Comparison of ENCODE assay signal across 17 cellular contexts in the genomic region with DNA sequence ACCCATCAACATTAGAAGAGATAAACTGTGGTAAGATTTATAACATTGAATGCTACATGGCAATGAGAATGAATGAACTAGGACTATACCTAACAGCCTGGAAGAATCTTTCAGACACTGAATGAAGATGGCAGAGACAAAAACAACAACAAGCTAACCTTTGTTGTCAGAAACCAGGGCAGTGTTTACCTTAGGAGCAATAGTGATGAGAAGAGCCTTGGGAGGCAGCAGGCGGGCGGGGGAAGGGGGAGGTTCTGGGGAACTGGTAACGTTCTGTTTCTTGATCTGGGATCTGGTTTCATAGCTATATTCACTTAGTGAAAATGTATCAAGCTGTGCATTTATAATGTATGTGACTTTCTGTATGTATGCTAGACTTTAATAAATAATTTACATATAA.
DNase-seq lines count a peak whose midpoint lies in the region; ATAC-seq and TF ChIP-seq lines count a peak whose summit lies in the region.
"Had no signal": no experiment of that assay in that cellular context is flagged by ENCODE, and none has a peak within 500 bp of the region (broad histone marks: within the 10 kb centered on the region; RNA-seq: fewer than 3 reads in every experiment).

No MANE protein-coding gene starts in this region.

- peak; percentile 30 for DNase-seq in DMS 273 (lab: John Stamatoyannopoulos, UW; ENCODE audit: unreplicated experiment)
- no peak for DNase-seq in DMS 273 treated with DMSO at 0.1 percent for 48 hours (lab: John Stamatoyannopoulos, UW)
- peak; percentile 63 for DNase-seq in NCI-H82 (lab: John Stamatoyannopoulos, UW)
- no peak for DNase-seq in NCI-H82 treated with DMSO at 0.1 percent for 48 hours (lab: John Stamatoyannopoulos, UW; ENCODE audit: unreplicated experiment)
- DNase-seq in NCI-H2171 treated with DMSO at 0.1 percent for 48 hours (lab: John Stamatoyannopoulos, UW): peak; percentile 80
- no peak for DNase-seq in nephron progenitor cell
- DNase-seq in activated T-cell treated with anti-CD3 and anti-CD28 coated beads, Interleukin-2, amount 50 U/mL, for 4 hours: no peak
- DNase-seq in progenitor cell of endocrine pancreas (ENCODE audit: low spot score, unreplicated experiment): no peak
- DNase-seq: ACHN; CD4-positive, alpha-beta memory T cell; EL; H9; Kasumi-1; NCI-H187; NCI-H446 treated with DMSO at 0.1 percent for 48 hours; NK-92 treated with Interleukin-12 subunit alpha and Interleukin-12 subunit beta, amount 100 ng/mL, for 24 hours had no signal

- ATAC-seq in activated T-cell treated with anti-CD3 and anti-CD28 coated beads, Interleukin-2, amount 50 U/mL, for 4 hours: no peak
- ATAC-seq: Panc1 had no signal

- TF ChIP-seq CTCF in nephron progenitor cell (IDR thresholded peaks at IDR 0.05): no peak
- TF ChIP-seq CTCF in progenitor cell of endocrine pancreas (IDR thresholded peaks at IDR 0.05; ENCODE audit: unreplicated experiment): no peak

- H3K9me3 Mint-ChIP-seq in nephron progenitor cell (peaks cover 9% of the 10 kb centered on the region), progenitor cell of endocrine pancreas (ENCODE audit: low read depth) (peaks cover 6% of the 10 kb centered on the region)
- no peaks in the 10 kb centered on the region for H3K9me3 Mint-ChIP-seq in activated T-cell treated with anti-CD3 and anti-CD28 coated beads, Interleukin-2, amount 50 U/mL, for 4 hours
- H3K9me3 Mint-ChIP-seq: CD4-positive, alpha-beta memory T cell had no signal

- H3K36me3 Mint-ChIP-seq in nephron progenitor cell (ENCODE audit: low read depth) (peaks cover 4% of the 10 kb centered on the region), progenitor cell of endocrine pancreas (ENCODE audit: insufficient read depth) (no peaks in the 10 kb centered on the region)
- no peaks in the 10 kb centered on the region for H3K36me3 Mint-ChIP-seq in activated T-cell treated with anti-CD3 and anti-CD28 coated beads, Interleukin-2, amount 50 U/mL, for 4 hours (ENCODE audit: insufficient read depth)
- H3K36me3 Mint-ChIP-seq: CD4-positive, alpha-beta memory T cell had no signal

- H3K27me3 Mint-ChIP-seq in nephron progenitor cell (ENCODE audit: low read depth, poor library complexity) (peaks cover 8% of the 10 kb centered on the region), progenitor cell of endocrine pancreas (peaks cover 17% of the 10 kb centered on the region)
- no peaks in the 10 kb centered on the region for H3K27me3 Mint-ChIP-seq in activated T-cell treated with anti-CD3 and anti-CD28 coated beads, Interleukin-2, amount 50 U/mL, for 4 hours (ENCODE audit: low read depth)

- H3K4me1 Mint-ChIP-seq in nephron progenitor cell (peaks cover 62% of the 10 kb centered on the region), progenitor cell of endocrine pancreas (ENCODE audit: low read depth) (no peaks in the 10 kb centered on the region)
- H3K4me1 Mint-ChIP-seq in activated T-cell treated with anti-CD3 and anti-CD28 coated beads, Interleukin-2, amount 50 U/mL, for 4 hours (ENCODE audit: low read depth): no peaks in the 10 kb centered on the region

- H3K27ac Mint-ChIP-seq in nephron progenitor cell (peak overlapping the region; percentile 41), progenitor cell of endocrine pancreas (no peak overlapping the region)
- H3K27ac Mint-ChIP-seq: CD4-positive, alpha-beta memory T cell; H9 had no signal

- H3K4me3 Mint-ChIP-seq in nephron progenitor cell (no peak overlapping the region), progenitor cell of endocrine pancreas (ENCODE audit: low read depth) (no peak overlapping the region)
- H3K4me3 Mint-ChIP-seq in activated T-cell treated with anti-CD3 and anti-CD28 coated beads, Interleukin-2, amount 50 U/mL, for 4 hours: no peak overlapping the region
- H3K4me3 Mint-ChIP-seq: CD4-positive, alpha-beta memory T cell; H9 had no signal

Comparison
In these comparisons a context has a peak if more than half of its experiments do, and no peak if none do; other contexts are left out.
1. DNase-seq: peak in DMS 273 (single experiment), NCI-H82 (single experiment) and NCI-H2171 treated with DMSO at 0.1 percent for 48 hours (single experiment); none in DMS 273 treated with DMSO at 0.1 percent for 48 hours (single experiment), NCI-H82 treated with DMSO at 0.1 percent for 48 hours (single experiment), nephron progenitor cell (single experiment), activated T-cell treated with anti-CD3 and anti-CD28 coated beads, Interleukin-2, amount 50 U/mL, for 4 hours (single experiment) and progenitor cell of endocrine pancreas (single experiment).